9 cellular contexts compared by ENCODE assay signal in the genomic region with DNA sequence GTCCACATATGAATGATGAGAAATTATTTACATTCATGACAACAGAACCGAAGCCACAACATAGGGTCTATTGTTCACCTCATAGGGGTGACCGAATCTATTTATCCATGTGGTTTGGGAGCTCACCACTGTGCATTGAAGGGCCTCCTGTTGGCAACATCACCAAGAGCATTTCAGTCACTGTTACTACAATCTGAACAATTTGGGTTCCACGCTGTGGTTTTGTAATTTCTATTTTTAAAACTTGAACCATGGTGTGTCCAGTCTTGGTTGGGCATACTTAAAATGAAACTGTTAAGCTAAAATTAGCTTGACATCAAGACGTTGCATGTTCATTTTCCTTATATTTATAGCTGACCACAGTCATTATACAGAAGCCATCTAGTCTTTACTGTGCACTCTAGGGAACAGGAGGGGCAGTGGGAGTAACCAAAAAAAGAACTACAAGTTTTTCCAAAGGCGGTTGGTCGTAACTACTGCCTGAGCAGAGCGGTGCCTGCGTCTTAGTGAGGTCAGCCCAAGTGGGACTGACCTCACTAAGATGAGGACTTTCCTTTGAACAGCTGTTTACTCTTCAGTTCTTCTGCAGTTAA.
DNase-seq lines count a peak whose midpoint lies in the region; ATAC-seq and TF ChIP-seq lines count a peak whose summit lies in the region.
"Had no signal": no experiment of that assay in that cellular context is flagged by ENCODE, and none has a peak within 500 bp of the region (broad histone marks: within the 10 kb centered on the region; RNA-seq: fewer than 3 reads in every experiment).

No MANE protein-coding gene starts in this region.

- H3K36me3 Mint-ChIP-seq in H9 (ENCODE audit: insufficient read depth in 1 of 3, low read depth in 3 of 3), result no peaks in the 10 kb centered on the region; a peak in 1 of 7 replicates

- peaks cover 30% of the 10 kb centered on the region for H3K4me1 ChIP-seq in BLaER1
- H3K4me1 ChIP-seq in mucosa of descending colon (ENCODE audit: low read depth), result peaks cover 15% of the 10 kb centered on the region
- no peaks in the 10 kb centered on the region for H3K4me1 ChIP-seq in H9 (ENCODE audit: insufficient read depth, low read length)

- no peak overlapping the region for H2BK120ac ChIP-seq in H9 (ENCODE audit: low read depth, low read length, poor library complexity, severe bottlenecking)

- H3K56ac ChIP-seq in H9 (ENCODE audit: insufficient read length, low read depth, low read length), result no peak overlapping the region

- no CpG with 5 or more reads among the region's 8 CpGs for WGBS in H9 (ENCODE audit: extremely low coverage, insufficient read length, low lambda C conversion rate)

- no peak overlapping the region for H3K14ac ChIP-seq in H9 (ENCODE audit: insufficient read depth, low read length)

- no peaks in the 10 kb centered on the region for H3K79me2 ChIP-seq in H9 (ENCODE audit: insufficient read depth, low read length)

- ATAC-seq in GM19438 (IDR thresholded peaks at IDR 0.05; ENCODE audit: low read depth, unreplicated experiment) (peak; percentile 56), HG03280 (IDR thresholded peaks at IDR 0.05; ENCODE audit: unreplicated experiment) (peak; percentile 62), mucosa of descending colon (peak; percentile 71)

- H3K27ac Mint-ChIP-seq in H9, result no peak overlapping the region
- H3K27ac Mint-ChIP-seq: activated naive CD8-positive, alpha-beta T cell had no signal

- no peak overlapping the region for H2BK15ac ChIP-seq in H9 (ENCODE audit: low read depth, low read length)

- H3K18ac ChIP-seq in H9 (ENCODE audit: insufficient read length, low read depth, low read length), result no peak overlapping the region

- no peak overlapping the region for H4K91ac ChIP-seq in H9 (ENCODE audit: insufficient read length, low read depth, low read length)

- H2BK12ac ChIP-seq in H9 (ENCODE audit: insufficient read length, low read depth, low read length), result no peak overlapping the region

- no peak overlapping the region for H3K4ac ChIP-seq in H9 (ENCODE audit: low read depth, low read length)

- intact Hi-C loops in mucosa of descending colon (cut with DNase I, micrococcal nuclease), result no loop called here

- H4K20me1 ChIP-seq in BLaER1, result no peaks in the 10 kb centered on the region
- no peaks in the 10 kb centered on the region for H4K20me1 ChIP-seq in H9 (ENCODE audit: control insufficient read depth, insufficient read depth, insufficient read length)

- H4K8ac ChIP-seq in H9 (replicated peaks; ENCODE audit: insufficient read length, low read depth, low read length), result no peak overlapping the region

- H3K23me2 ChIP-seq in H9 (ENCODE audit: insufficient read length, low read depth, low read length, poor library complexity, severe bottlenecking), result no peaks in the 10 kb centered on the region

- H3K23ac ChIP-seq in H9 (ENCODE audit: insufficient read length, low read depth, low read length), result no peak overlapping the region

- DNase-seq in UCSD-AML1 (lab: John Stamatoyannopoulos, UW; ENCODE audit: unreplicated experiment) (peak; percentile 9), mucosa of descending colon (peak in 1 of 3 donors; percentile 30), NCI-H82 (lab: John Stamatoyannopoulos, UW) (no peak), H9 (no peak), NCI-H1417 (lab: John Stamatoyannopoulos, UW) (no peak)

- H3K27me3 Mint-ChIP-seq in H9 (ENCODE audit: low read depth), result no peaks in the 10 kb centered on the region

- H3K9me3 ChIP-seq in BLaER1 (0 out of 2 replicates have a peak, but pooled peaks cover 5% of the 10 kb centered on the region), mucosa of descending colon (no peaks in the 10 kb centered on the region), H9 (ENCODE audit: control insufficient read depth, low read depth, low read length) (no peaks in the 10 kb centered on the region)

- no peaks in the 10 kb centered on the region for H3K9me3 Mint-ChIP-seq in H9

- no peak overlapping the region for H2BK20ac ChIP-seq in H9 (ENCODE audit: low read depth, low read length, poor library complexity, severe bottlenecking)

- H2AK5ac ChIP-seq in H9 (ENCODE audit: insufficient read length, low read length), result no peak overlapping the region

- H3K4me3 ChIP-seq in BLaER1, result no peak overlapping the region; the same call in 1 of the 2 replicates
- H3K4me3 ChIP-seq in mucosa of descending colon, result no peak overlapping the region

- peaks cover 19 to 29% of the 10 kb centered on the region in 2 experiments for H3K4me1 Mint-ChIP-seq in H9

- no peak for TF ChIP-seq CTCF in mucosa of descending colon (IDR thresholded peaks at IDR 0.05)
- TF ChIP-seq CTCF in H9 (conservative IDR thresholded peaks at IDR 0.05), result no peak

- no peak overlapping the region for H2AFZ ChIP-seq in H9 (ENCODE audit: low read length)

- H3K36me3 ChIP-seq in BLaER1 (no peaks in the 10 kb centered on the region), mucosa of descending colon (ENCODE audit: low read depth) (no peaks in the 10 kb centered on the region)

- H3K4me2 ChIP-seq in BLaER1 (peak overlapping the region; percentile 69), H9 (ENCODE audit: insufficient read depth, insufficient read length, low read length) (no peak overlapping the region)

- H3K27ac ChIP-seq in BLaER1 (peak overlapping the region; percentile 62), H9 (ENCODE audit: insufficient read length, low read depth, low read length) (no peak overlapping the region)

- no peaks in the 10 kb centered on the region for H3K79me1 ChIP-seq in H9 (ENCODE audit: insufficient read depth, low read depth, low read length, poor library complexity, severe bottlenecking)

- H3K9ac ChIP-seq in BLaER1 (peak overlapping the region; percentile 50; the same call in 1 of the 2 replicates), H9 (ENCODE audit: extremely low read depth, insufficient read length, low read length) (no peak overlapping the region)

- H4K5ac ChIP-seq in H9 (ENCODE audit: insufficient read length, low read depth, low read length), result no peak overlapping the region

- H2BK5ac ChIP-seq in H9 (ENCODE audit: insufficient read length, low read length), result no peak overlapping the region

- H3K4me3 Mint-ChIP-seq in H9, result no peak overlapping the region
- H3K4me3 Mint-ChIP-seq: activated naive CD8-positive, alpha-beta T cell had no signal

- H3K27me3 ChIP-seq in BLaER1 (no peaks in the 10 kb centered on the region), H9 (ENCODE audit: insufficient read depth, low read length) (no peaks in the 10 kb centered on the region)

- H3T11ph ChIP-seq in H9 (ENCODE audit: low read length), result no peak overlapping the region
